ENCODE assay signal across 19 cellular contexts in genomic region chr6:166654573-166654972, GRCh38. TPM values are rescaled to one million over a fixed set of nuclear protein-coding genes. Genes with fewer than 3 reads are reported as not detected.
A peak's percentile ranks its signal among the peaks of the same experiment; 100 is the strongest.
DNase-seq lines count a peak whose midpoint lies in the region; ATAC-seq, FAIRE-seq and TF ChIP-seq lines count a peak whose summit lies in the region.
"Had no signal": no experiment of that assay in that cellular context is flagged by ENCODE, and none has a peak within 500 bp of the region (broad histone marks: within the 10 kb centered on the region; RNA-seq: fewer than 3 reads in every experiment).

No MANE protein-coding gene starts in this region.

- no peak for TF ChIP-seq POLR2A in HepG2 (IDR thresholded peaks at IDR 0.05; ENCODE audit: insufficient read depth in 1 of 2, low read depth in 2 of 2, low read length in 2 of 2)
- no peak for TF ChIP-seq POLR2A in right lobe of liver (IDR thresholded peaks at IDR 0.05)

- H3K79me2 ChIP-seq in HepG2 (ENCODE audit: insufficient read depth, low read length): no peaks in the 10 kb centered on the region
- no peaks in the 10 kb centered on the region for H3K79me2 ChIP-seq in SK-N-SH (ENCODE audit: insufficient read depth)
- no peaks in the 10 kb centered on the region for H3K79me2 ChIP-seq in neural cell (replicated peaks; ENCODE audit: insufficient read depth, low read length)

- H3K27me3 ChIP-seq in HepG2 (ENCODE audit: control insufficient read depth in 1 of 2, insufficient read depth in 2 of 2, low read length in 2 of 2) (peaks cover 12 to 85% of the 10 kb centered on the region in 2 experiments; a peak in 4 of 5 replicates), right lobe of liver (peaks cover 0 to 3% of the 10 kb centered on the region in 2 donors), SK-N-SH (ENCODE audit: insufficient read depth) (no peaks in the 10 kb centered on the region; the same call in 1 of the 2 replicates), neural cell (ENCODE audit: insufficient read depth, low read depth, low read length) (no peaks in the 10 kb centered on the region)

- in situ Hi-C loops in HepG2 (cut with HindIII; ENCODE audit: extremely low pct_ligation_motif_present, low pct_unique_long_range_greater_than_20kb): no loop called here

- TF ChIP-seq EP300 in HepG2 (IDR thresholded peaks at IDR 0.05; ENCODE audit: low read depth in 2 of 2, low read length in 2 of 2): no peak
- no peak for TF ChIP-seq EP300 in HepG2 (CRISPR knock-in tag; IDR thresholded peaks at IDR 0.05; ENCODE audit: borderline replicate concordance)
- TF ChIP-seq EP300 in SK-N-SH (IDR thresholded peaks at IDR 0.05; ENCODE audit: borderline replicate concordance in 1 of 2, low read depth in 1 of 2, low read length in 1 of 2): peak in 1 of 2 experiments; percentile 69; a peak in 2 of 4 replicates
- no peak for TF ChIP-seq EP300 in neural cell (conservative IDR thresholded peaks at IDR 0.05; ENCODE audit: poor library complexity, severe bottlenecking)

- H3K4me2 ChIP-seq in HepG2 (ENCODE audit: low read depth, low read length): no peak overlapping the region
- H3K4me2 ChIP-seq in SK-N-SH: no peak overlapping the region
- H3K4me2 ChIP-seq in neural cell (ENCODE audit: low read length): no peak overlapping the region

- H3K9ac ChIP-seq in HepG2 (ENCODE audit: insufficient read depth, low read depth, low read length) (no peak overlapping the region), SK-N-SH (no peak overlapping the region), neural cell (ENCODE audit: low read length) (no peak overlapping the region)

- H2AFZ ChIP-seq in HepG2 (ENCODE audit: low read length) (no peak overlapping the region), SK-N-SH (ENCODE audit: low read depth) (no peak overlapping the region), neural cell (ENCODE audit: low read depth, low read length) (no peak overlapping the region)

- TF ChIP-seq CTCF in HepG2 (CRISPR knock-in tag; IDR thresholded peaks at IDR 0.05): no peak
- no peak for TF ChIP-seq CTCF in right lobe of liver (IDR thresholded peaks at IDR 0.05)
- no peak for TF ChIP-seq CTCF in SK-N-SH (IDR thresholded peaks at IDR 0.05)
- no peak for TF ChIP-seq CTCF in neural cell (IDR thresholded peaks at IDR 0.05; ENCODE audit: poor library complexity, severe bottlenecking)

- no peak for FAIRE-seq in HepG2 (lab: Jason Lieb, UNC)
- FAIRE-seq: A204.1, G401.6, GM12878, GM19239, H54 had no signal

- H3K27ac ChIP-seq in HepG2 (ENCODE audit: extremely low read length, insufficient read depth, low read length) (no peak overlapping the region), right lobe of liver (no peak overlapping the region), SK-N-SH (ENCODE audit: low read depth in 2 of 2, low read length in 1 of 2) (peak overlapping the region in 1 of 2 experiments; percentile 92; a peak in 2 of 4 replicates), neural cell (ENCODE audit: low read length) (peak overlapping the region; percentile 29)
- H3K27ac ChIP-seq: 22Rv1, C4-2B had no signal

- H3K4me1 ChIP-seq in HepG2 (ENCODE audit: insufficient read depth, low read length): peaks cover 23% of the 10 kb centered on the region
- no peaks in the 10 kb centered on the region for H3K4me1 ChIP-seq in right lobe of liver
- peaks cover 0 to 50% of the 10 kb centered on the region in 2 experiments; a peak in 2 of 4 replicates for H3K4me1 ChIP-seq in SK-N-SH (ENCODE audit: control insufficient read depth in 1 of 2, insufficient read depth in 2 of 2, low read depth in 1 of 2, low read length in 1 of 2)
- H3K4me1 ChIP-seq: Caco-2, HAP-1 had no signal

- no TSS peak for BruUV-seq in HepG2 (replicated peaks; lab: Mats Ljungman, UMichigan)

- no peaks in the 10 kb centered on the region for H3K9me2 ChIP-seq in SK-N-SH
- H3K9me2 ChIP-seq in neural cell (ENCODE audit: insufficient read depth, low read length): no peaks in the 10 kb centered on the region

- WGBS in HepG2 (ENCODE audit: low lambda C conversion rate): 29% methylated on average over 7 of the region's 7 CpGs
- WGBS in right lobe of liver (ENCODE audit: insufficient coverage, low coverage, low lambda C conversion rate, missing lambda C conversion rate): 45% methylated on average over 7 of the region's 7 CpGs
- WGBS in SK-N-SH (ENCODE audit: low lambda C conversion rate): 22% methylated on average over 7 of the region's 7 CpGs

- H3K4me3 ChIP-seq in HepG2 (replicated peaks in 1 of 3; ENCODE audit: insufficient read depth in 1 of 3, low read depth in 2 of 3, low read length in 3 of 3) (no peak overlapping the region), right lobe of liver (no peak overlapping the region), SK-N-SH (ENCODE audit: low read depth in 2 of 2, low read length in 1 of 2) (no peak overlapping the region), neural cell (ENCODE audit: low read length) (no peak overlapping the region)
- H3K4me3 ChIP-seq: GM12878, HAP-1 had no signal

- ATAC-seq in HepG2 (no peak), right lobe of liver (no peak), GM21526 (IDR thresholded peaks at IDR 0.05; ENCODE audit: low FRiP score, unreplicated experiment) (no peak)
- ATAC-seq: CD8-positive, alpha-beta T cell; GM12878 had no signal

- no peaks in the 10 kb centered on the region for H3F3A ChIP-seq in SK-N-SH (replicated peaks; ENCODE audit: insufficient read depth)
- no peaks in the 10 kb centered on the region for H3F3A ChIP-seq in neural cell (ENCODE audit: insufficient read depth, low read length, poor library complexity, severe bottlenecking)

- CTCF ChIA-PET in HepG2 (lab: Yijun Ruan, JAX; ENCODE audit: low intra/inter-chr PET ratio, low total read pairs): no interaction called here
- CTCF ChIA-PET in SK-N-SH (lab: Yijun Ruan, JAX): interaction anchor here (0.7 to 2.5 kb wide), 4 partner anchors 42 to 219 kb away, joined by 3 to 6 read pairs (median 4); no protein-coding TSS in a partner anchor

- intact Hi-C loops in HepG2 (cut with micrococcal nuclease; ENCODE audit: unreplicated experiment) (no loop called here), right lobe of liver (cut with DNase I) (no loop called here)

- POLR2A ChIA-PET in HepG2 (lab: Yijun Ruan, JAX) (no interaction called here), SK-N-SH (lab: Yijun Ruan, JAX) (no interaction called here)

- no peak for DNase-seq in HepG2 (ENCODE audit: low spot score)
- DNase-seq in right lobe of liver: no peak
- DNase-seq in SK-N-SH: peak; percentile 61
- DNase-seq in OCI-M2 (lab: John Stamatoyannopoulos, UW; ENCODE audit: unreplicated experiment): no peak
- DNase-seq: Caco-2; CD4-positive, CD25-positive, alpha-beta regulatory T cell; CD8-positive, alpha-beta T cell; DND-41; GOT3 had no signal

- H3K36me3 ChIP-seq in HepG2 (replicated peaks in 1 of 2; ENCODE audit: control insufficient read depth in 1 of 2, insufficient read depth in 2 of 2, low read length in 2 of 2) (no peaks in the 10 kb centered on the region), right lobe of liver (no peaks in the 10 kb centered on the region), SK-N-SH (replicated peaks in 1 of 2; ENCODE audit: control insufficient read depth in 1 of 2, insufficient read depth in 2 of 2, low read length in 1 of 2) (no peaks in the 10 kb centered on the region), neural cell (ENCODE audit: insufficient read depth, low read length) (no peaks in the 10 kb centered on the region)
- H3K36me3 ChIP-seq: HAP-1 had no signal

- no peak for TF ChIP-seq RAD21 in HepG2 (CRISPR knock-in tag; IDR thresholded peaks at IDR 0.05)
- TF ChIP-seq RAD21 in SK-N-SH (IDR thresholded peaks at IDR 0.05; ENCODE audit: low read length): no peak
- no peak for TF ChIP-seq RAD21 in neural cell (conservative IDR thresholded peaks at IDR 0.05)

- no peaks in the 10 kb centered on the region for H4K20me1 ChIP-seq in HepG2 (ENCODE audit: insufficient read depth, low read length)
- H4K20me1 ChIP-seq in SK-N-SH (ENCODE audit: insufficient read depth): no peaks in the 10 kb centered on the region
- H4K20me1 ChIP-seq in neural cell (ENCODE audit: insufficient read depth): no peaks in the 10 kb centered on the region

- H3K9me3 ChIP-seq in HepG2 (ENCODE audit: low read length) (no peaks in the 10 kb centered on the region), right lobe of liver (no peaks in the 10 kb centered on the region), SK-N-SH (no peaks in the 10 kb centered on the region), neural cell (ENCODE audit: low read length) (no peaks in the 10 kb centered on the region)
- H3K9me3 ChIP-seq: Caco-2, HAP-1 had no signal

TF ChIP-seq in SK-N-SH, 30 proteins besides CTCF, POLR2A, EP300 and RAD21 (continues in another document):
- TF ChIP-seq YY1 (IDR thresholded peaks at IDR 0.05; ENCODE audit: low read depth): no peak

RNA-seq across cellular contexts. Expression of gene RPS6KA2, which starts 27.5 kb away (rescaled TPM):
- total RNA-seq in HepG2 (2016; rRNA removed; fragmentation: Illumina TruSeq; extraction: Trizol): 0.03 and 0.22 TPM in 2 replicates
- not detected in 2 replicates for total RNA-seq in HepG2 (2016; cell fraction: cytosol; rRNA removed; fragmentation: Illumina TruSeq; extraction: Trizol; ENCODE audit: low read depth)
- 0.13 and 0.28 TPM in 2 replicates for total RNA-seq in HepG2 (2016; cell fraction: insoluble cytoplasmic fraction; rRNA removed; fragmentation: Illumina TruSeq; extraction: Trizol)
- total RNA-seq in HepG2 (2016; cell fraction: membrane; rRNA removed; fragmentation: Illumina TruSeq; extraction: Trizol): 0.21 TPM in 1 of 2 replicates, not detected in the other
- 0.25 and 1.5 TPM in 2 replicates for total RNA-seq in HepG2 (2016; cell fraction: nucleus; rRNA removed; fragmentation: Illumina TruSeq; extraction: Trizol)
- polyA plus RNA-seq in HepG2 (2011; rRNA removed): 0.38 and 0.47 TPM in 2 replicates
- 0.15 and 0.16 TPM in 2 replicates for polyA plus RNA-seq in HepG2 (2011; cell fraction: cytosol; rRNA removed)
- polyA plus RNA-seq in HepG2 (2011; cell fraction: nucleus; rRNA removed): 1.7 and 2.2 TPM in 2 replicates
- polyA plus RNA-seq in HepG2 (2012): 0.43 and 0.91 TPM in 2 replicates
- polyA plus RNA-seq in HepG2 (2016; cell fraction: cytosol; fragmentation: Illumina TruSeq; extraction: Trizol; ENCODE audit: low read depth): 0.02 and 0.09 TPM in 2 replicates
- 0.05 TPM in 1 of 2 replicates, not detected in the other for polyA plus RNA-seq in HepG2 (2016; cell fraction: insoluble cytoplasmic fraction; fragmentation: Illumina TruSeq; extraction: Trizol; ENCODE audit: low read depth)
- 0.13 and 0.49 TPM in 2 replicates for polyA plus RNA-seq in HepG2 (2016; cell fraction: membrane; fragmentation: Illumina TruSeq; extraction: Trizol; ENCODE audit: low read depth)
- polyA plus RNA-seq in HepG2 (2016; cell fraction: nucleus; fragmentation: Illumina TruSeq; extraction: Trizol; ENCODE audit: insufficient read depth, low read depth): 0.79 and 1.1 TPM in 2 replicates
- polyA minus RNA-seq in HepG2 (2011; rRNA and poly(A)+ RNA removed; ENCODE audit: low replicate concordance): 0.80 TPM in 1 of 2 replicates, not detected in the other
- not detected in 2 replicates for polyA minus RNA-seq in HepG2 (2011; cell fraction: cytosol; rRNA and poly(A)+ RNA removed)
- 3.1 and 5.0 TPM in 2 replicates for polyA minus RNA-seq in HepG2 (2011; cell fraction: nucleus; rRNA and poly(A)+ RNA removed)
- 10 to 100 TPM in 3 of 6 experiments, 1 to 10 TPM in 3; 6.4 to 18.1 (median 11.1) TPM for total RNA-seq in right lobe of liver
- polyA plus RNA-seq in SK-N-SH (2012; rRNA removed): 59.5 and 60.3 TPM in 2 replicates
- 51.5 and 62.1 TPM in 2 replicates for polyA plus RNA-seq in SK-N-SH (2012; cell fraction: cytosol; rRNA removed)
- polyA plus RNA-seq in SK-N-SH (2012; cell fraction: nucleus; rRNA removed): 47.9 and 50.9 TPM in 2 replicates
- polyA plus RNA-seq in neural cell: 34.3 and 38.9 TPM in 2 replicates
- polyA minus RNA-seq in neural cell: 79.6 and 81.3 TPM in 2 replicates

Comparison
In these comparisons a context has a peak if more than half of its experiments do, and no peak if none do; other contexts are left out.
1. RNA of gene RPS6KA2, which starts 27.5 kb away (polyA plus RNA-seq): 47.9 to 62.1 TPM in SK-N-SH and 34.3 to 38.9 TPM in neural cell; 0.02 to 2.2 TPM in HepG2; every median in the first group is over 10 times any median in the second.
2. Of the 25 proteins assayed by ChIP-seq in both HepG2 and SK-N-SH: peak only in HepG2: none; only in SK-N-SH: CHD2, PBX3 and TCF12; in both: none; in neither: 21; mixed calls (peak in some experiments, not most) for 1.